Comparison of ENCODE assay signal across 8 cellular contexts in genomic region chr7:44797329-44798258, GRCh38. TPM values are rescaled to one million over a fixed set of nuclear protein-coding genes. Genes with fewer than 3 reads are reported as not detected.
DNase-seq lines count a peak whose midpoint lies in the region; ATAC-seq and TF ChIP-seq lines count a peak whose summit lies in the region.

No MANE protein-coding gene starts in this region.

- H3K9me3 ChIP-seq in lung (ENCODE audit: control insufficient read depth in 2 of 2, insufficient read depth in 1 of 2, low read length in 1 of 2): no peaks in the 10 kb centered on the region

- peaks cover 17 to 22% of the 10 kb centered on the region in 2 donors for H3K36me3 ChIP-seq in lung (ENCODE audit: control insufficient read depth in 2 of 2, insufficient read depth in 2 of 2, low read length in 2 of 2)

- peaks cover 3 to 4% of the 10 kb centered on the region in 2 donors for H3K4me1 ChIP-seq in lung (ENCODE audit: control insufficient read depth in 2 of 2, insufficient read depth in 2 of 2, low read length in 2 of 2)

- H3K27ac ChIP-seq in lung (ENCODE audit: low read depth in 1 of 2, low read length in 1 of 2): peak overlapping the region; percentile 99

- no peaks in the 10 kb centered on the region for H3K27me3 ChIP-seq in lung (ENCODE audit: control insufficient read depth, insufficient read depth)

- peak; percentile 91 for DNase-seq in CD1c-positive myeloid dendritic cell (ENCODE audit: extremely low spot score)
- DNase-seq in HT-29 (ENCODE audit: low spot score): peak; percentile 93
- DNase-seq in NK-92 treated with Interleukin-12 subunit alpha and Interleukin-12 subunit beta, amount 100 ng/mL, for 24 hours (lab: John Stamatoyannopoulos, UW): peak; percentile 67
- peak; percentile 61 to 73 for DNase-seq in activated CD8-positive, alpha-beta memory T cell treated with anti-CD3 and anti-CD28 coated beads for 4 hours (ENCODE audit: low read depth in 2 of 2)
- DNase-seq in effector CD4-positive, alpha-beta T cell: peak; percentile 77
- DNase-seq in lung (ENCODE audit: low spot score): peak; percentile 89
- DNase-seq in stimulated activated CD4-positive, alpha-beta T cell treated with anti-CD3 and anti-CD28 coated beads, TNF-alpha, amount 100 ng/mL, for 1 hour (ENCODE audit: low read depth in 3 of 3, low spot score in 1 of 3): peak; percentile 55 to 65 (median 57)

- WGBS in lung, 2 donors: 2 to 4% methylated on average over 26 of the region's 26 CpGs

- peak; percentile 48 for ATAC-seq in GM19455 (IDR thresholded peaks at IDR 0.05; ENCODE audit: unreplicated experiment)
- peak; percentile 64 for ATAC-seq in lung (ENCODE audit: insufficient read depth, low FRiP score)

- no peak for TF ChIP-seq CTCF in lung (IDR thresholded peaks at IDR 0.05; ENCODE audit: control extremely low read depth, extremely low read depth)

- peak overlapping the region; percentile 80 for H3K4me3 ChIP-seq in lung

RNA-seq across cellular contexts. Expression of gene PPIA, which starts 1.1 kb away (rescaled TPM):
- total RNA-seq in HT-29 (2014; rRNA removed; shearing (Covaris generic)): 3,779 and 3,976 TPM in 2 replicates
- total RNA-seq in lung: 1,000 to 10,000 TPM; 1,416 to 1,610 TPM
- polyA plus RNA-seq in lung: 1,000 to 10,000 TPM; 3,319 to 5,113 TPM

RNA-seq across cellular contexts. Expression of gene ZMIZ2, which starts 48.9 kb away (rescaled TPM):
- 37.7 and 41.0 TPM in 2 replicates for total RNA-seq in HT-29 (2014; rRNA removed; shearing (Covaris generic))
- 100 to 1,000 TPM in 1 of 2 donors, 10 to 100 TPM in 1; 26.2 to 103 TPM for total RNA-seq in lung
- polyA plus RNA-seq in lung: 10 to 100 TPM; 49.0 to 58.5 TPM

RNA-seq across cellular contexts. Expression of gene H2AZ2, which starts 50.3 kb away (rescaled TPM):
- 503 and 539 TPM in 2 replicates for total RNA-seq in HT-29 (2014; rRNA removed; shearing (Covaris generic))
- 100 to 1,000 TPM; 106 to 202 TPM for total RNA-seq in lung
- 100 to 1,000 TPM in 1 of 2 donors, 10 to 100 TPM in 1; 81.0 to 117 TPM for polyA plus RNA-seq in lung

Comparison
In these comparisons a context has a peak if more than half of its experiments do, and no peak if none do; other contexts are left out.
1. Peak in every context shown above with its lines: DNase-seq, ATAC-seq, H3K4me3 ChIP-seq and H3K27ac ChIP-seq.